8 cellular contexts compared by ENCODE assay signal in the genomic region with DNA sequence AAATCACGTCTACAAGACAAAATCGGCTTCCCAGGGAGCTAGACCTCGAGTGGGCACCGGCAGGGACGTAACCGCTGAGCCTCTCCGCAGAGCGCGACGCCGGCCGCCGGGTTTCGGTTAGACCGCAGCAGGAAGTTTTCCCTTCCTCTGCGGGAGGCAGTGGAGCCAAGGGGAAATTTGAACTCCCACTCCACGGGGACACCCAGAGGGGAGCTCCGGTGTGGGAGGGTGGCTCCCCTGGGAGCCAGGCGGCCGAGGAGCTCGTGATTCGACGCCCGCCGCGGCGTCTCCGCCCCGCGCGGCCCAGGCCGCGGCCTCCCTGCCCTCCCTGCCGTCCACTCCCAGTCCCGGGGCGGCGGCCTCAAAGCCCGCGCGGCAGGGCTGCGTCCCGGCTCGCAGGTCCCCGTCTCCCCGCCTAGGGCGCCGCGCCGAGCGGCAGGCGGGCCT. TPM values are rescaled to one million over a fixed set of nuclear protein-coding genes. Genes with fewer than 3 reads are reported as not detected.
A peak's percentile ranks its signal among the peaks of the same experiment; 100 is the strongest.
DNase-seq lines count a peak whose midpoint lies in the region; ATAC-seq and TF ChIP-seq lines count a peak whose summit lies in the region.

No MANE protein-coding gene starts in this region.

- peaks cover 26% of the 10 kb centered on the region for H3K4me1 ChIP-seq in effector memory CD4-positive, alpha-beta T cell (ENCODE audit: control insufficient read depth, insufficient read depth, low read length, poor library complexity, severe bottlenecking)
- peaks cover 13% of the 10 kb centered on the region for H3K4me1 ChIP-seq in stomach smooth muscle (ENCODE audit: control insufficient read depth, insufficient read depth, low read length)

- H3K4me3 Mint-ChIP-seq in IgD-negative memory B cell (peak overlapping the region; percentile 90 to 97 (median 93)), mesothelial cell of epicardium (peak overlapping the region; percentile 88)

- DNase-seq in NCI-H1694 treated with DMSO at 0.1 percent for 48 hours (lab: John Stamatoyannopoulos, UW) (peak; percentile 42), NCI-H1694 (lab: John Stamatoyannopoulos, UW) (no peak), UCSD-AML1 (lab: John Stamatoyannopoulos, UW; ENCODE audit: unreplicated experiment) (peak; percentile 69), mesothelial cell of epicardium (ENCODE audit: low spot score in 2 of 2, unreplicated experiment in 2 of 2) (peak; percentile 25 to 70)
- DNase-seq in effector memory CD4-positive, alpha-beta T cell, result peak; percentile 39 to 55 (median 48)

- no peak for TF ChIP-seq CTCF in mesothelial cell of epicardium (IDR thresholded peaks at IDR 0.05; ENCODE audit: unreplicated experiment)

- no peaks in the 10 kb centered on the region for H3K27me3 ChIP-seq in effector memory CD4-positive, alpha-beta T cell (replicated peaks; ENCODE audit: control insufficient read depth, insufficient read depth, low read length, poor library complexity, severe bottlenecking)
- H3K27me3 ChIP-seq in stomach smooth muscle (ENCODE audit: control insufficient read depth in 1 of 2, insufficient read depth in 2 of 2, low read length in 2 of 2), result no peaks in the 10 kb centered on the region

- H3K9me3 ChIP-seq in effector memory CD4-positive, alpha-beta T cell (ENCODE audit: control insufficient read depth, low read length), result no peaks in the 10 kb centered on the region
- no peaks in the 10 kb centered on the region for H3K9me3 ChIP-seq in stomach smooth muscle (ENCODE audit: control insufficient read depth in 2 of 2, low read length in 2 of 2)

- H3K9me3 Mint-ChIP-seq in IgD-negative memory B cell (no peaks in the 10 kb centered on the region), mesothelial cell of epicardium (no peaks in the 10 kb centered on the region)

- H3K9ac ChIP-seq in stomach smooth muscle (ENCODE audit: low read length in 2 of 2), result peak overlapping the region; percentile 58 to 86

- peaks cover 2% of the 10 kb centered on the region for H3K36me3 Mint-ChIP-seq in IgD-negative memory B cell
- H3K36me3 Mint-ChIP-seq in mesothelial cell of epicardium, result no peaks in the 10 kb centered on the region

- H3K27ac Mint-ChIP-seq in IgD-negative memory B cell (peak overlapping the region; percentile 95 to 99 (median 96)), mesothelial cell of epicardium (peak overlapping the region; percentile 98)

- no peaks in the 10 kb centered on the region for H3K36me3 ChIP-seq in effector memory CD4-positive, alpha-beta T cell (ENCODE audit: control insufficient read depth, insufficient read depth, low read length)
- no peaks in the 10 kb centered on the region for H3K36me3 ChIP-seq in stomach smooth muscle (ENCODE audit: control insufficient read depth in 2 of 2, insufficient read depth in 2 of 2, low read length in 2 of 2)

- H3K4me3 ChIP-seq in effector memory CD4-positive, alpha-beta T cell (ENCODE audit: insufficient read depth, low read depth, low read length, poor library complexity, severe bottlenecking), result peak overlapping the region; percentile 61
- peak overlapping the region; percentile 89 to 90 for H3K4me3 ChIP-seq in stomach smooth muscle (ENCODE audit: low read length in 2 of 2)

- peak; percentile 36 for ATAC-seq in GM21723 (IDR thresholded peaks at IDR 0.05; ENCODE audit: unreplicated experiment)

- peak overlapping the region; percentile 80 for H3K27ac ChIP-seq in effector memory CD4-positive, alpha-beta T cell (ENCODE audit: insufficient read depth, low read length, poor library complexity, severe bottlenecking)
- peak overlapping the region; percentile 90 for H3K27ac ChIP-seq in stomach smooth muscle (ENCODE audit: low read length)

- H3K4me1 Mint-ChIP-seq in IgD-negative memory B cell, result peaks cover 51 to 57% (median 54%) of the 10 kb centered on the region in 3 donors
- H3K4me1 Mint-ChIP-seq in mesothelial cell of epicardium, result peaks cover 29% of the 10 kb centered on the region

- no peaks in the 10 kb centered on the region for H3K27me3 Mint-ChIP-seq in IgD-negative memory B cell
- no peaks in the 10 kb centered on the region for H3K27me3 Mint-ChIP-seq in mesothelial cell of epicardium (ENCODE audit: low read depth)

RNA-seq across cellular contexts. Expression of a gene that starts 0.4 kb away (rescaled TPM):
- 200 TPM for polyA plus RNA-seq in IgD-negative memory B cell
- total RNA-seq in mesothelial cell of epicardium, result 63.9 to 64.3 TPM (median 64.0 TPM) in 3 replicates
